In genomic region chr1:51519048-51519856, GRCh38 we compare ENCODE assay signal across 1 cellular context.
TF ChIP-seq lines count a peak whose summit lies in the region.

Gene EPS15 (minus strand): TSS chr1:51519266. CDS start chr1:51519231, 35 bp downstream.

TF ChIP-seq in K562, 482 proteins besides CTCF, POLR2A, EP300 and RAD21 (continued from another document and continues in another):
- TF ChIP-seq BRD9 (IDR thresholded peaks at IDR 0.05; ENCODE audit: low read depth, partially characterized antibody) (peak; percentile 52), ZKSCAN1 (IDR thresholded peaks at IDR 0.05; ENCODE audit: low read depth, low read length) (peak; percentile 76), GABPB2 (CRISPR knock-in tag; conservative IDR thresholded peaks at IDR 0.05) (no peak), ZBTB40 (IDR thresholded peaks at IDR 0.05) (peak; percentile 44), ZBTB40 (CRISPR knock-in tag; IDR thresholded peaks at IDR 0.05) (no peak), PHF20 (IDR thresholded peaks at IDR 0.05; ENCODE audit: partially characterized antibody) (no peak), ZFP30 (CRISPR knock-in tag; IDR thresholded peaks at IDR 0.05; ENCODE audit: borderline replicate concordance) (no peak), LARP7 (IDR thresholded peaks at IDR 0.05) (no peak), ETV1 (tag; conservative IDR thresholded peaks at IDR 0.05; ENCODE audit: low read depth) (peak; percentile 27; the same call in 1 of the 2 replicates), ARID3A (IDR thresholded peaks at IDR 0.05; ENCODE audit: borderline replicate concordance, low read depth, low read length) (peak; percentile 94), IFI16 (CRISPR knock-in tag; IDR thresholded peaks at IDR 0.05) (peak; percentile 58), GTF2F1 (IDR thresholded peaks at IDR 0.05; ENCODE audit: low read depth, low read length) (peak; percentile 40; the same call in 1 of the 2 replicates), GTF2A2 (tag; IDR thresholded peaks at IDR 0.05) (peak; percentile 83), TAF1 (IDR thresholded peaks at IDR 0.05; ENCODE audit: control insufficient read depth, extremely low read depth, insufficient read depth, low read length, severe bottlenecking) (peak; percentile 81), POLR2B (IDR thresholded peaks at IDR 0.05; ENCODE audit: low read depth, partially characterized antibody) (peak; percentile 75), CBX1 (IDR thresholded peaks at IDR 0.05; ENCODE audit: low read depth) (peak; percentile 97), PHF21A (IDR thresholded peaks at IDR 0.05; ENCODE audit: borderline replicate concordance, low read depth) (no peak), PHF8 (IDR thresholded peaks at IDR 0.05; ENCODE audit: borderline replicate concordance, low read length) (peak; percentile 66; the same call in 1 of the 2 replicates), ESRRB (CRISPR knock-in tag; IDR thresholded peaks at IDR 0.05; ENCODE audit: borderline replicate concordance) (no peak), GMEB1 (CRISPR knock-in tag; IDR thresholded peaks at IDR 0.05) (peak; percentile 30; the same call in 1 of the 2 replicates), TAL1 (IDR thresholded peaks at IDR 0.05) (no peak), MIER1 (IDR thresholded peaks at IDR 0.05; ENCODE audit: low read depth) (0 out of 2 replicates have a peak, but pooled peaks have one; percentile 29), ZBTB49 (CRISPR knock-in tag; IDR thresholded peaks at IDR 0.05; ENCODE audit: borderline replicate concordance) (no peak), ATF6 (CRISPR knock-in tag; IDR thresholded peaks at IDR 0.05) (no peak), WHSC1 (IDR thresholded peaks at IDR 0.05; ENCODE audit: low read length) (no peak), THRAP3 (IDR thresholded peaks at IDR 0.05; ENCODE audit: borderline replicate concordance) (no peak; the same call in 1 of the 2 replicates), MYNN (IDR thresholded peaks at IDR 0.05) (0 out of 2 replicates have a peak, but pooled peaks have one; percentile 28), MYNN (CRISPR knock-in tag; IDR thresholded peaks at IDR 0.05) (no peak), ADNP (tag; IDR thresholded peaks at IDR 0.05) (peak; percentile 100), ZNF586 (CRISPR knock-in tag; conservative IDR thresholded peaks at IDR 0.05) (no peak), KAT7 (CRISPR knock-in tag; IDR thresholded peaks at IDR 0.05; ENCODE audit: borderline replicate concordance) (peak; percentile 87; the same call in 1 of the 2 replicates), RAD51 (IDR thresholded peaks at IDR 0.05; ENCODE audit: borderline replicate concordance, low read depth) (no peak), FOXP4 (CRISPR knock-in tag; IDR thresholded peaks at IDR 0.05; ENCODE audit: borderline replicate concordance) (no peak), NEUROD1 (IDR thresholded peaks at IDR 0.05; ENCODE audit: borderline replicate concordance, low read depth, low read length, partially characterized antibody) (peak; percentile 100), TFAP4 (CRISPR knock-in tag; IDR thresholded peaks at IDR 0.05; ENCODE audit: borderline replicate concordance) (peak; percentile 71; the same call in 1 of the 2 replicates), FOXP1 (CRISPR knock-in tag; IDR thresholded peaks at IDR 0.05) (0 out of 2 replicates have a peak, but pooled peaks have one; percentile 59), ZNF76 (CRISPR knock-in tag; IDR thresholded peaks at IDR 0.05; ENCODE audit: borderline replicate concordance) (0 out of 2 replicates have a peak, but pooled peaks have one; percentile 52), CHD4 (IDR thresholded peaks at IDR 0.05; ENCODE audit: insufficient read depth, insufficient replicate concordance, low read depth, low read length, poor library complexity, severe bottlenecking) (peak; percentile 99), NCOA6 (IDR thresholded peaks at IDR 0.05) (no peak), CHD2 (IDR thresholded peaks at IDR 0.05; ENCODE audit: low read depth, low read length) (no peak), NFE2L1 (tag; IDR thresholded peaks at IDR 0.05; ENCODE audit: borderline replicate concordance, low read depth) (no peak), ZNF316 (IDR thresholded peaks at IDR 0.05) (no peak), CREM (IDR thresholded peaks at IDR 0.05; ENCODE audit: low read depth) (peak; percentile 58), HEY1 (CRISPR knock-in tag; IDR thresholded peaks at IDR 0.05; ENCODE audit: borderline replicate concordance) (0 out of 2 replicates have a peak, but pooled peaks have one; percentile 35), CTBP1 (IDR thresholded peaks at IDR 0.05; ENCODE audit: borderline replicate concordance) (0 out of 2 replicates have a peak, but pooled peaks have one; percentile 56), TBL1XR1 (IDR thresholded peaks at IDR 0.05; ENCODE audit: low read length in 2 of 2) (peak; percentile 52 to 85; a peak in 2 of 4 replicates)
